ENCODE assay signal across 8 cellular contexts in genomic region chr10:117217196-117217761, GRCh38. TPM values are rescaled to one million over a fixed set of nuclear protein-coding genes. Genes with fewer than 3 reads are reported as not detected.
DNase-seq lines count a peak whose midpoint lies in the region; ATAC-seq and TF ChIP-seq lines count a peak whose summit lies in the region.

No MANE protein-coding gene starts in this region.

- TF ChIP-seq CTCF in esophagus muscularis mucosa (IDR thresholded peaks at IDR 0.05) (no peak), ovary (IDR thresholded peaks at IDR 0.05) (no peak)

- TF ChIP-seq EP300 in esophagus muscularis mucosa (IDR thresholded peaks at IDR 0.05) (no peak), ovary (IDR thresholded peaks at IDR 0.05) (no peak)

- ATAC-seq in HG02973 (IDR thresholded peaks at IDR 0.05; ENCODE audit: unreplicated experiment): peak; percentile 50

- no peak overlapping the region for H3K27ac ChIP-seq in esophagus muscularis mucosa (replicated peaks in 1 of 4)
- no peak overlapping the region for H3K27ac ChIP-seq in ovary

- H3K4me1 ChIP-seq in esophagus muscularis mucosa (peaks cover 12 to 17% (median 15%) of the 10 kb centered on the region in 4 donors), ovary (ENCODE audit: insufficient read depth) (peaks cover 5% of the 10 kb centered on the region)

- H3K27me3 ChIP-seq in esophagus muscularis mucosa (peaks cover 0 to 80% (median 14%) of the 10 kb centered on the region in 4 donors), ovary (no peaks in the 10 kb centered on the region)

- WGBS in esophagus muscularis mucosa: 17% methylated on average over 19 of the region's 22 CpGs
- WGBS in ovary, 3 donors: 24 to 26% (median 26%) methylated on average over 13 to 22 of the region's 22 CpGs

- peak; percentile 66 for DNase-seq in activated CD8-positive, alpha-beta memory T cell treated with anti-CD3 and anti-CD28 coated beads for 24 hours
- DNase-seq in activated CD8-positive, alpha-beta memory T cell treated with anti-CD3 and anti-CD28 coated beads, Interleukin-2, amount 50 U/mL, for 4 hours: no peak
- DNase-seq in UCSD-AML1 (lab: John Stamatoyannopoulos, UW; ENCODE audit: unreplicated experiment) (peak; percentile 52), esophagus muscularis mucosa (ENCODE audit: extremely low spot score) (no peak), ovary (peak in 2 of 5 donors; percentile 11 to 40), NCI-H1930 (lab: John Stamatoyannopoulos, UW) (no peak), NCI-H1105 (lab: John Stamatoyannopoulos, UW) (no peak)

- H3K9me3 ChIP-seq in esophagus muscularis mucosa (peaks cover 0 to 3% (median 0%) of the 10 kb centered on the region in 4 donors), ovary (no peaks in the 10 kb centered on the region)

- H3K36me3 ChIP-seq in esophagus muscularis mucosa (no peaks in the 10 kb centered on the region), ovary (no peaks in the 10 kb centered on the region)

- no peak for TF ChIP-seq POLR2A in esophagus muscularis mucosa (IDR thresholded peaks at IDR 0.05; ENCODE audit: low read depth)
- no peak for TF ChIP-seq POLR2A in ovary (IDR thresholded peaks at IDR 0.05)

- intact Hi-C loops in esophagus muscularis mucosa (cut with DNase I): loop anchor here (2.0 to 10.0 kb wide), 2 partner anchors 104 to 218 kb away; no protein-coding TSS in a partner anchor
- intact Hi-C loops in ovary (cut with DNase I): loop anchor here (2.0 to 10.0 kb wide), 3 partner anchors 100 to 1028 kb away; no protein-coding TSS in a partner anchor

- peak overlapping the region; percentile 49 to 61 (median 56) for H3K4me3 ChIP-seq in esophagus muscularis mucosa
- peak overlapping the region; percentile 40 for H3K4me3 ChIP-seq in ovary

RNA-seq across cellular contexts. Expression of gene KCNK18, which starts 20.0 kb away (rescaled TPM):
- total RNA-seq in esophagus muscularis mucosa: not detected
- not detected for total RNA-seq in ovary
- not detected for polyA plus RNA-seq in ovary

RNA-seq across cellular contexts. Expression of gene SLC18A2, which starts 23.6 kb away (rescaled TPM):
- total RNA-seq in esophagus muscularis mucosa (1 to 10 TPM in 3 of 4 donors, under 1 TPM in 1; 0.65 to 2.8 (median 2.1) TPM), ovary (10 to 100 TPM in 1 of 7 donors, 1 to 10 TPM in 6; 2.4 to 12.0 (median 6.3) TPM)
- 1 to 10 TPM; 3.4 to 6.7 TPM for polyA plus RNA-seq in ovary

Comparison
In these comparisons a context has a peak if more than half of its experiments do, and no peak if none do; other contexts are left out.
1. DNase-seq: peak in activated CD8-positive, alpha-beta memory T cell treated with anti-CD3 and anti-CD28 coated beads for 24 hours (single experiment) and UCSD-AML1 (single experiment); none in activated CD8-positive, alpha-beta memory T cell treated with anti-CD3 and anti-CD28 coated beads, Interleukin-2, amount 50 U/mL, for 4 hours (single experiment), esophagus muscularis mucosa (single experiment), NCI-H1930 (0 of 2) and NCI-H1105 (single experiment).